In genomic region chr3:126557415-126557745, GRCh38 we compare ENCODE assay signal across 1 cellular context.
TF ChIP-seq lines count a peak whose summit lies in the region.

No MANE protein-coding gene starts in this region.

TF ChIP-seq in SK-N-SH treated with all-trans-retinoic acid at 6 μM for 48 hours, 23 proteins besides CTCF, POLR2A, EP300 and RAD21 (continued from another document):
- TF ChIP-seq TSHZ2 (CRISPR knock-in tag; IDR thresholded peaks at IDR 0.05) (no peak), ZFP3 (CRISPR knock-in tag; IDR thresholded peaks at IDR 0.05) (no peak), SNAI2 (CRISPR knock-in tag; IDR thresholded peaks at IDR 0.05) (no peak), ESRRG (CRISPR knock-in tag; IDR thresholded peaks at IDR 0.05) (no peak), GLIS3 (CRISPR knock-in tag; IDR thresholded peaks at IDR 0.05) (no peak), BACH2 (CRISPR knock-in tag; IDR thresholded peaks at IDR 0.05; ENCODE audit: borderline replicate concordance) (no peak), TCF4 (CRISPR knock-in tag; IDR thresholded peaks at IDR 0.05; ENCODE audit: borderline replicate concordance) (no peak), CSRNP3 (CRISPR knock-in tag; IDR thresholded peaks at IDR 0.05) (no peak), ZNF565 (CRISPR knock-in tag; conservative IDR thresholded peaks at IDR 0.05; ENCODE audit: low read depth) (no peak), ZFP30 (CRISPR knock-in tag; IDR thresholded peaks at IDR 0.05) (no peak), PATZ1 (CRISPR knock-in tag; IDR thresholded peaks at IDR 0.05; ENCODE audit: borderline replicate concordance) (no peak), ZNF70 (CRISPR knock-in tag; IDR thresholded peaks at IDR 0.05) (no peak), ZC3H10 (CRISPR knock-in tag; IDR thresholded peaks at IDR 0.05) (no peak)
TF ChIP-seq in SK-N-SH treated with all-trans-retinoic acid at 6 μM for 48 hours: peak in this region for 0.
